Comparison of ENCODE assay signal across 27 cellular contexts in the genomic region with DNA sequence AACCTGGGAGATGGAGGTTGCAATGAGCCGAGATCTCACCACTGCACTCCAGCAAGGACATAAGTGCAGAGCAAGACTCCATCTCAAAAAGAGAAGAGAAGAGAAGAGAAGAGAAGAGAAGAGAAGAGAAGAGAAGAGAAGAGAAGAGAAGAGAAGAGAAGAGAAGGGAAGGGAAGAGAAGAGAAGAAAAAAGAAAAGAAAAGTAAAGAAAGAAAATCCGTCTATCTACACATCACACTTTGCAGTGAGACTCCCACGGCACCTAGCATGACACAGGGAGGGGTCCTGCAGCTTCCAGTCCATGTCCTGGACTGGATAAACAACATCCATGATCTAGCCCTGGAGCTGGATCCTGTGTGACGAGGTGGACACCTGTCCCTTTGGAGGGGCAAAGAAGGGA.
"Had no signal": no experiment of that assay in that cellular context is flagged by ENCODE, and none has a peak within 500 bp of the region (broad histone marks: within the 10 kb centered on the region; RNA-seq: fewer than 3 reads in every experiment).

No MANE protein-coding gene starts in this region.

- H3K36me3 Mint-ChIP-seq: activated naive CD8-positive, alpha-beta T cell had no signal

- H3K27ac ChIP-seq: brain microvascular endothelial cell, cardiac muscle cell, SK-N-MC had no signal

- H3K4me3 Mint-ChIP-seq: activated CD8-positive, alpha-beta T cell treated with anti-CD3 and anti-CD28 coated beads for 36 hours; activated naive CD8-positive, alpha-beta T cell had no signal

- H3K27me3 Mint-ChIP-seq: activated naive CD8-positive, alpha-beta T cell; IgD-negative memory B cell had no signal

- H3K9me3 Mint-ChIP-seq: activated CD8-positive, alpha-beta T cell treated with anti-CD3 and anti-CD28 coated beads for 36 hours; IgD-negative memory B cell had no signal

- DNase-seq: activated CD4-positive, alpha-beta T cell treated with anti-CD3 and anti-CD28 coated beads for 4 hours; activated CD8-positive, alpha-beta memory T cell treated with anti-CD3 and anti-CD28 coated beads, Interleukin-2, amount 50 U/mL, for 4 hours; activated CD8-positive, alpha-beta T cell treated with anti-CD3 and anti-CD28 coated beads for 36 hours; activated effector memory CD4-positive, alpha-beta T cell treated with Interleukin-2 at 50 U/mL for 16 hours; activated naive CD4-positive, alpha-beta T cell; brain microvascular endothelial cell; MG63; MV-4-11; NCI-H1092 treated with DMSO at 0.1 percent for 48 hours; NCI-H1417 treated with DMSO at 0.1 percent for 48 hours; NCI-H1694; NCI-H2029; NCI-H2107; NCI-H345; NCI-H510A; NCI-H526 treated with DMSO at 0.1 percent for 48 hours; NCI-H82; NK-92 treated with Interleukin-12 subunit alpha and Interleukin-12 subunit beta, amount 100 ng/mL, for 24 hours; OCI-M1; RPMI8226 had no signal

- H3K27ac Mint-ChIP-seq: activated CD8-positive, alpha-beta T cell treated with anti-CD3 and anti-CD28 coated beads for 36 hours; activated naive CD8-positive, alpha-beta T cell had no signal

- ATAC-seq: activated CD4-positive, CD25-positive, alpha-beta regulatory T cell treated with anti-CD3 and anti-CD28 coated beads, Interleukin-2, amount 50 U/mL, for 24 hours; activated CD8-positive, alpha-beta T cell treated with anti-CD3 and anti-CD28 coated beads for 36 hours; Panc1; Right ventricle myocardium inferior had no signal

- H3K36me3 ChIP-seq: brain microvascular endothelial cell, cardiac muscle cell, MG63 had no signal

- H3K4me3 ChIP-seq: cardiac muscle cell, MG63, SK-N-MC had no signal

- H3K9me3 ChIP-seq: MG63 had no signal
